In genomic region chr16:66880288-66881013, GRCh38 we compare ENCODE assay signal across 8 cellular contexts. TPM values are rescaled to one million over a fixed set of nuclear protein-coding genes. Genes with fewer than 3 reads are reported as not detected.
A peak's percentile ranks its signal among the peaks of the same experiment; 100 is the strongest.
DNase-seq lines count a peak whose midpoint lies in the region; ATAC-seq and TF ChIP-seq lines count a peak whose summit lies in the region.

PDP2 (plus strand) TSS chr16:66880515; CDS start chr16:66884285, 3,770 bp downstream.

- peaks cover 2% of the 10 kb centered on the region for H3K9me3 Mint-ChIP-seq in natural killer cell treated with Interleukin-12 subunit alpha and Interleukin-12 subunit beta and Interleukin-15 and Interleukin-18, amount 100 ng/mL, for 72 hours

- no peaks in the 10 kb centered on the region for H3K36me3 Mint-ChIP-seq in natural killer cell treated with Interleukin-12 subunit alpha and Interleukin-12 subunit beta and Interleukin-15 and Interleukin-18, amount 100 ng/mL, for 72 hours

- no peak for TF ChIP-seq CTCF in RWPE1 (conservative IDR thresholded peaks at IDR 0.05; ENCODE audit: low read depth)

- POLR2A ChIA-PET in RWPE1 (lab: Yijun Ruan, JAX; ENCODE audit: low non-redundant PET), result no interaction called here

- DNase-seq in ELF-1 (ENCODE audit: low read depth, low spot score), result peak; percentile 98
- DNase-seq in GOT3 (lab: John Stamatoyannopoulos, UW), result peak; percentile 65
- DNase-seq in LHCN-M2 (ENCODE audit: low read depth), result peak; percentile 92
- peak; percentile 97 for DNase-seq in RWPE1 (ENCODE audit: low spot score)
- peak; percentile 79 for DNase-seq in activated T-helper 9 cell treated with anti-CD3 and anti-CD28 coated beads, Interleukin-2, amount 50 U/mL, for 16 hours (ENCODE audit: low read depth)
- DNase-seq in fibroblast of peridontal ligament (ENCODE audit: extremely low read depth), result peak; percentile 91
- peak; percentile 97 for DNase-seq in natural killer cell treated with Interleukin-12 subunit alpha and Interleukin-12 subunit beta and Interleukin-15 and Interleukin-18, amount 100 ng/mL, for 72 hours (ENCODE audit: low spot score)
- peak; percentile 85 for DNase-seq in stimulated activated naive CD4-positive, alpha-beta T cell treated with Interleukin-2 at 50 U/mL for 16 hours (lab: John Stamatoyannopoulos, UW)

- H3K27ac ChIP-seq in RWPE1, result peak within 1 kb of the TSS; percentile 61

- CTCF ChIA-PET in RWPE1 (lab: Yijun Ruan, JAX), result interaction anchor here (0.7 to 2.0 kb wide), 5 partner anchors 13 to 474 kb away, joined by 3 to 11 read pairs (median 7); no protein-coding TSS in a partner anchor

- H3K27ac Mint-ChIP-seq in natural killer cell treated with Interleukin-12 subunit alpha and Interleukin-12 subunit beta and Interleukin-15 and Interleukin-18, amount 100 ng/mL, for 72 hours, result peak within 1 kb of the TSS; percentile 84 to 94

- H3K4me3 Mint-ChIP-seq in natural killer cell treated with Interleukin-12 subunit alpha and Interleukin-12 subunit beta and Interleukin-15 and Interleukin-18, amount 100 ng/mL, for 72 hours, result peak within 1 kb of the TSS; percentile 95

- peaks cover 39 to 40% of the 10 kb centered on the region in 2 donors for H3K4me1 Mint-ChIP-seq in natural killer cell treated with Interleukin-12 subunit alpha and Interleukin-12 subunit beta and Interleukin-15 and Interleukin-18, amount 100 ng/mL, for 72 hours (ENCODE audit: low read depth in 2 of 2)

- H3K27me3 Mint-ChIP-seq in natural killer cell treated with Interleukin-12 subunit alpha and Interleukin-12 subunit beta and Interleukin-15 and Interleukin-18, amount 100 ng/mL, for 72 hours, result no peaks in the 10 kb centered on the region

- peak; percentile 98 for ATAC-seq in natural killer cell treated with Interleukin-12 subunit alpha and Interleukin-12 subunit beta and Interleukin-15 and Interleukin-18, amount 100 ng/mL, for 72 hours

RNA-seq across cellular contexts. Expression of gene PDP2, which starts in this region (rescaled TPM):
- total RNA-seq in LHCN-M2 (2014; rRNA removed), result 8.1 and 10.0 TPM in 2 replicates
- polyA plus RNA-seq in LHCN-M2 (2012), result 3.9 TPM
- 10 to 100 TPM; 28.0 to 35.0 TPM for total RNA-seq in natural killer cell treated with Interleukin-12 subunit alpha and Interleukin-12 subunit beta and Interleukin-15 and Interleukin-18, amount 100 ng/mL, for 72 hours

Comparison
In these comparisons a context has a peak if more than half of its experiments do, and no peak if none do; other contexts are left out.
1. Peak in every context shown above with its lines: DNase-seq, ATAC-seq and H3K27ac ChIP-seq.